ENCODE assay signal across 29 cellular contexts in the genomic region with DNA sequence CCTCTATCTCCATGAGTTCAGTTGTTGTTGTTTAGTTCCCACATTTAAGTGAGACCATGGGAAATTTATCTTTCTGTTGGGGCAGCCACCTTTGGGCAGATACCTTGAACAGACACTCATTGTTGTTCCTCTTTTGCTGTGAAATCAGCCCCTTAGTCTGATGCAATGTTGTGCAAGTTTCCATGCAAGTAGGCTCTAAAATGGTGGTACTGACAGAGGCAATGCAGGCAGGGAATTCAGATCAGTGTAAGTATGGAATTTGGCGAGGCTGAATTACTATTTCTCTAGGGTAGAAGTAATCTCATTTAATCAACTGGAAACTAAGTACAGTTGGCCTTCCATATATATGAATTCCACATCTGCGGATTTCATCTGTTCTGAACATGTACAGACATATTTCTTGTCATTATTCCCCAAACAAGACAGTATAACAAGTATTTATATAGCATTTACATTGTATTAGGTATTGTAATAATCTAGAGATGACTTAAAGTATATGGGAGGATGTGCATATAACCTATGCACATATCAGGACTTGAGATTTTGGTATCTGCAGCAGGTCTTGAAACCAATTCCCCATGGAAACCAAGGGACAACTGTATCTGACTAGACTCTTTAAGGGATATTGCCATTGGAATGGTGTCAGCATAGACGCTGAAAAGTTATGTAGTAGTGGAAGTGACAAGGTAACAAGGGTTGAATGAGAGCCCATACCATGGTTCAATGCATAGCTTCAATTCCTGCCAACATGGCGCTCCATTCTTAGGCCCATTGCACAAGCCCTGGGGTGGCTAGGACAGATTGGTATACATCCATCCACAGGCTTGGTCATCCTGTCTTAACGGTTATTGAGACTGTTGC.
DNase-seq lines count a peak whose midpoint lies in the region; TF ChIP-seq lines count a peak whose summit lies in the region.
"Had no signal": no experiment of that assay in that cellular context is flagged by ENCODE, and none has a peak within 500 bp of the region (broad histone marks: within the 10 kb centered on the region; RNA-seq: fewer than 3 reads in every experiment).

No MANE protein-coding gene starts in this region.

- H3K27ac Mint-ChIP-seq in brain, result peak overlapping the region in 3 of 5 experiments; percentile 34 to 83 (median 43)
- H3K27ac Mint-ChIP-seq: activated CD4-positive, alpha-beta T cell treated with anti-CD3 and anti-CD28 coated beads, Interleukin-2, amount 10 ng/mL, durations not matched to agents 7 days and 5 days; naive thymus-derived CD4-positive, alpha-beta T cell had no signal

- no peaks in the 10 kb centered on the region for H3K9me3 Mint-ChIP-seq in brain
- H3K9me3 Mint-ChIP-seq: activated CD4-positive, alpha-beta T cell treated with anti-CD3 and anti-CD28 coated beads, Interleukin-2, amount 10 ng/mL, durations not matched to agents 7 days and 5 days had no signal

- H3K4me1 Mint-ChIP-seq in brain, result peaks cover 19% of the 10 kb centered on the region
- H3K4me1 Mint-ChIP-seq: activated CD4-positive, alpha-beta T cell treated with anti-CD3 and anti-CD28 coated beads, Interleukin-2, amount 10 ng/mL, durations not matched to agents 7 days and 5 days had no signal

- H3K36me3 Mint-ChIP-seq in brain, result no peaks in the 10 kb centered on the region
- H3K36me3 Mint-ChIP-seq: naive thymus-derived CD4-positive, alpha-beta T cell had no signal

- TF ChIP-seq CTCF in HL-60 (IDR thresholded peaks at IDR 0.05; ENCODE audit: insufficient read depth, low read length) (no peak), brain (conservative IDR thresholded peaks at IDR 0.05) (no peak)

- H3K4me3 Mint-ChIP-seq in brain, result no peak overlapping the region
- H3K4me3 Mint-ChIP-seq: activated CD4-positive, alpha-beta T cell treated with anti-CD3 and anti-CD28 coated beads, Interleukin-2, amount 10 ng/mL, durations not matched to agents 7 days and 5 days; naive thymus-derived CD4-positive, alpha-beta T cell had no signal

- no peak overlapping the region for H3K4me3 ChIP-seq in HL-60 (replicated peaks; ENCODE audit: insufficient read depth, low read length)
- H3K4me3 ChIP-seq: adrenal gland, left ventricle myocardium inferior, psoas muscle, SJSA1 had no signal

- H3K27me3 ChIP-seq in HL-60 (ENCODE audit: insufficient read depth, poor library complexity, severe bottlenecking), result no peaks in the 10 kb centered on the region
- H3K27me3 ChIP-seq: adrenal gland, brain microvascular endothelial cell, SJSA1 had no signal

- DNase-seq in HL-60 (ENCODE audit: low read depth in 1 of 2, low spot score in 1 of 2), result peak; percentile 24 to 93
- peak; percentile 9 for DNase-seq in NAMALWA (ENCODE audit: low spot score)
- DNase-seq in SKM-1 treated with dmso at 0.1 percent for 144 hours (lab: John Stamatoyannopoulos, UW; ENCODE audit: unreplicated experiment), result peak; percentile 54
- no peak for DNase-seq in activated CD8-positive, alpha-beta memory T cell treated with anti-CD3 and anti-CD28 coated beads, Interleukin-2, amount 50 U/mL, for 48 hours
- DNase-seq in NCI-H82 treated with DMSO at 0.1 percent for 48 hours (lab: John Stamatoyannopoulos, UW; ENCODE audit: unreplicated experiment), result no peak
- no peak for DNase-seq in NCI-H510A (lab: John Stamatoyannopoulos, UW)
- DNase-seq in HPDE6-E6E7 (ENCODE audit: extremely low spot score), result no peak
- DNase-seq: activated CD4-positive, alpha-beta T cell treated with anti-CD3 and anti-CD28 coated beads, Interleukin-2, amount 10 ng/mL, durations not matched to agents 7 days and 5 days; activated T-cell treated with anti-CD3 and anti-CD28 coated beads, Interleukin-2, amount 50 U/mL, for 48 hours; adrenal gland; brain microvascular endothelial cell; Calu3; DND-41; islet precursor cell; left ventricle myocardium inferior; midbrain; naive thymus-derived CD4-positive, alpha-beta T cell; NCI-H1105 treated with DMSO at 0.1 percent for 48 hours; NCI-H2029; NCI-H345; NCI-H774; nucleus accumbens; psoas muscle; stimulated activated naive CD4-positive, alpha-beta T cell; T-helper 2 cell; WERI-Rb-1 had no signal

- peak overlapping the region; percentile 45 for H3K27ac ChIP-seq in HL-60 (replicated peaks)
- H3K27ac ChIP-seq: adrenal gland, brain microvascular endothelial cell, C4-2B, left ventricle myocardium inferior, psoas muscle, SJSA1, WERI-Rb-1 had no signal

- peaks cover 2% of the 10 kb centered on the region for H3K27me3 Mint-ChIP-seq in brain

Comparison
In these comparisons a context has a peak if more than half of its experiments do, and no peak if none do; other contexts are left out.
1. DNase-seq: peak in HL-60 (2 of 2), NAMALWA (single experiment) and SKM-1 treated with dmso at 0.1 percent for 144 hours (single experiment); none in activated CD8-positive, alpha-beta memory T cell treated with anti-CD3 and anti-CD28 coated beads, Interleukin-2, amount 50 U/mL, for 48 hours (single experiment), NCI-H82 treated with DMSO at 0.1 percent for 48 hours (single experiment), NCI-H510A (single experiment) and HPDE6-E6E7 (single experiment).